13 cellular contexts compared by ENCODE assay signal in the genomic region with DNA sequence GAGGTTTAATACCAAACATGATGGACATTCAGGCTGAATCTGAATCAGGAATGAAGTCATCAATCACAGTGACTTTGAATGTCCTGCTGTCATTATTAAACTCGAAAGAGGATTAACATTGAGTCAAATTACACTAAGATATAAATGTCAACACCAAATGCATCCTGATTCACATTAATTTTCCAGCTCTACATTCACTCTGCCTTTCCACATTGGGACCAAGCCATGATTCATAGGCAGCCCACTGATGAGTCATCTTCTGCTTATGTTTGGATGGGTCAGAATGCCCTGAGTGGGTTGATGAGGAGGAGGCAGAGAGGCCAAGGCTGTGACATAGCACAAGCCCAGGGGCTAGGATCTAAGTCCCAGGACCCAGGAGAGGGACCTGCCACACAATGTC.
A peak's percentile ranks its signal among the peaks of the same experiment; 100 is the strongest.
DNase-seq lines count a peak whose midpoint lies in the region; ATAC-seq and TF ChIP-seq lines count a peak whose summit lies in the region.
"Had no signal": no experiment of that assay in that cellular context is flagged by ENCODE, and none has a peak within 500 bp of the region (broad histone marks: within the 10 kb centered on the region; RNA-seq: fewer than 3 reads in every experiment).

No MANE protein-coding gene starts in this region.

- peak; percentile 29 for DNase-seq in AG09309 (ENCODE audit: low read depth)
- DNase-seq in HK-2 (ENCODE audit: unreplicated experiment), result peak; percentile 58
- DNase-seq in activated T-helper 2 cell treated with anti-CD3 and anti-CD28 coated beads, Interferon-gamma antibody, Interleukin-2, Interleukin-4, amounts not matched to agents 10 μg/mL and 5 μg/mL and 100 μg/mL, durations not matched to agents 14 hours and 24 hours and 36 hours (ENCODE audit: low spot score), result no peak
- DNase-seq in hepatic stellate cell (ENCODE audit: low spot score), result peak; percentile 27
- DNase-seq in SKM-1 treated with dmso at 0.1 percent for 144 hours (lab: John Stamatoyannopoulos, UW; ENCODE audit: unreplicated experiment), result no peak
- no peak for DNase-seq in globus pallidus (ENCODE audit: low spot score)
- DNase-seq in cardiac septum (ENCODE audit: low spot score), result no peak
- DNase-seq: activated T-cell treated with anti-CD3 and anti-CD28 coated beads, Interleukin-2, amount 50 U/mL, for 1 hour; effector memory CD4-positive, alpha-beta T cell; lower lobe of right lung; right lobe of liver had no signal

- ATAC-seq in GM18502 (IDR thresholded peaks at IDR 0.05; ENCODE audit: poor library complexity, unreplicated experiment), result no peak
- ATAC-seq: lower lobe of right lung had no signal

- peaks cover 20% of the 10 kb centered on the region for H3K27me3 Mint-ChIP-seq in activated T-helper 2 cell treated with anti-CD3 and anti-CD28 coated beads, Interferon-gamma antibody, Interleukin-2, Interleukin-4, amounts not matched to agents 10 μg/mL and 5 μg/mL and 100 μg/mL, durations not matched to agents 14 hours and 24 hours and 36 hours (ENCODE audit: low read depth)

- no peak overlapping the region for H3K4me3 ChIP-seq in AG09309 (ENCODE audit: control insufficient read depth, low read depth, low read length)
- H3K4me3 ChIP-seq: lower lobe of right lung, right lobe of liver had no signal

- H3K27ac Mint-ChIP-seq in activated T-helper 2 cell treated with anti-CD3 and anti-CD28 coated beads, Interferon-gamma antibody, Interleukin-2, Interleukin-4, amounts not matched to agents 10 μg/mL and 5 μg/mL and 100 μg/mL, durations not matched to agents 14 hours and 24 hours and 36 hours, result peak overlapping the region; percentile 51

- intact Hi-C loops in activated T-helper 2 cell treated with anti-CD3 and anti-CD28 coated beads, Interferon-gamma antibody, Interleukin-2, Interleukin-4, amounts not matched to agents 10 μg/mL and 5 μg/mL and 100 μg/mL, durations not matched to agents 14 hours and 24 hours and 36 hours (cut with micrococcal nuclease), result loop anchor here (2.0 to 10.0 kb wide), 2 partner anchors 132 to 290 kb away; no protein-coding TSS in a partner anchor
- intact Hi-C loops in cardiac septum (cut with DNase I), result no loop called here

- TF ChIP-seq CTCF in AG09309 (IDR thresholded peaks at IDR 0.05; ENCODE audit: control insufficient read depth, insufficient read depth, low read depth, low read length, missing control alignments), result no peak

- H3K9me3 Mint-ChIP-seq in activated T-helper 2 cell treated with anti-CD3 and anti-CD28 coated beads, Interferon-gamma antibody, Interleukin-2, Interleukin-4, amounts not matched to agents 10 μg/mL and 5 μg/mL and 100 μg/mL, durations not matched to agents 14 hours and 24 hours and 36 hours, result peaks cover 12% of the 10 kb centered on the region

- H3K4me3 Mint-ChIP-seq in activated T-helper 2 cell treated with anti-CD3 and anti-CD28 coated beads, Interferon-gamma antibody, Interleukin-2, Interleukin-4, amounts not matched to agents 10 μg/mL and 5 μg/mL and 100 μg/mL, durations not matched to agents 14 hours and 24 hours and 36 hours (ENCODE audit: low read depth), result no peak overlapping the region
- H3K4me3 Mint-ChIP-seq: T-helper 1 cell treated with Interleukin-12 subunit alpha and Interleukin-12 subunit beta and Interleukin-4 antibody, amounts not matched to agents 30 μg/mL and 1 μg/mL, for 36 hours had no signal

- peaks cover 7% of the 10 kb centered on the region for H3K36me3 Mint-ChIP-seq in activated T-helper 2 cell treated with anti-CD3 and anti-CD28 coated beads, Interferon-gamma antibody, Interleukin-2, Interleukin-4, amounts not matched to agents 10 μg/mL and 5 μg/mL and 100 μg/mL, durations not matched to agents 14 hours and 24 hours and 36 hours (ENCODE audit: low read depth)

- peaks cover 34% of the 10 kb centered on the region for H3K4me1 Mint-ChIP-seq in activated T-helper 2 cell treated with anti-CD3 and anti-CD28 coated beads, Interferon-gamma antibody, Interleukin-2, Interleukin-4, amounts not matched to agents 10 μg/mL and 5 μg/mL and 100 μg/mL, durations not matched to agents 14 hours and 24 hours and 36 hours (ENCODE audit: low read depth)

Comparison
In these comparisons a context has a peak if more than half of its experiments do, and no peak if none do; other contexts are left out.
1. DNase-seq: peak in AG09309 (single experiment), HK-2 (single experiment) and hepatic stellate cell (single experiment); none in activated T-helper 2 cell treated with anti-CD3 and anti-CD28 coated beads, Interferon-gamma antibody, Interleukin-2, Interleukin-4, amounts not matched to agents 10 μg/mL and 5 μg/mL and 100 μg/mL, durations not matched to agents 14 hours and 24 hours and 36 hours (single experiment), SKM-1 treated with dmso at 0.1 percent for 144 hours (single experiment), globus pallidus (single experiment) and cardiac septum (single experiment).